Comparison of ENCODE assay signal across 25 cellular contexts in the genomic region with DNA sequence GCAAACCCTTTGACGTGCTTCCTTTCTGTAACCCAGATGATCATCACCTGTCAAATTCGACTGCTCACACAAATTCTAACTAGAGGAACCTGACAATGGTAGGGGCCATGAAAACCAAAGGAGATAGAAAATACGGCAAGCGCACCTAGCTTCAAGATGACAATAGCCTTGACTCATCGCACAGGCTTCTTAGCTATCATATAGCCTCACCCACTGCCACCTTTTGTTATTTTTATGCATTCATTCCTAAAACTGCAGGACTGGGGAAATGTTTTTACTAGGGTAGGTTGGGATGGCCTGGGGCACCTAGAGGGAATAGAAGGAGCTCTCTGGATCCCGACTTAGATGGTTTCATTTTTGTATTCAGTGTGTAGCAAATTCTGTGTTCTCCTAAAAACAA.
A peak's percentile ranks its signal among the peaks of the same experiment; 100 is the strongest.
DNase-seq lines count a peak whose midpoint lies in the region; ATAC-seq and TF ChIP-seq lines count a peak whose summit lies in the region.
"Had no signal": no experiment of that assay in that cellular context is flagged by ENCODE, and none has a peak within 500 bp of the region (broad histone marks: within the 10 kb centered on the region; RNA-seq: fewer than 3 reads in every experiment).

No MANE protein-coding gene starts in this region.

- H3K36me3 ChIP-seq in smooth muscle cell (ENCODE audit: low read depth): no peaks in the 10 kb centered on the region
- H3K36me3 ChIP-seq: pancreas, thyroid gland had no signal

- H3K4me1 ChIP-seq in smooth muscle cell (ENCODE audit: low read depth): no peaks in the 10 kb centered on the region
- H3K4me1 ChIP-seq: pancreas, thyroid gland had no signal

- TF ChIP-seq CTCF in smooth muscle cell (IDR thresholded peaks at IDR 0.05; ENCODE audit: borderline replicate concordance, insufficient read depth, poor library complexity, severe bottlenecking): no peak

- H2AFZ ChIP-seq in smooth muscle cell (ENCODE audit: low read depth): peak overlapping the region; percentile 15

- peak; percentile 64 for DNase-seq in NCI-H2227 (lab: John Stamatoyannopoulos, UW; ENCODE audit: unreplicated experiment)
- DNase-seq in NCI-H2227 treated with DMSO at 0.1 percent for 48 hours (lab: John Stamatoyannopoulos, UW): no peak
- peak; percentile 57 for DNase-seq in NCI-H1436 treated with DMSO at 0.1 percent for 48 hours (lab: John Stamatoyannopoulos, UW)
- no peak for DNase-seq in smooth muscle cell (lab: John Stamatoyannopoulos, UW; ENCODE audit: unreplicated experiment)
- DNase-seq in KG1 (lab: John Stamatoyannopoulos, UW): no peak
- DNase-seq: 8988T; activated CD4-positive, alpha-beta T cell treated with anti-CD3 and anti-CD28 coated beads for 36 hours; activated gamma-delta T cell; activated T-cell treated with anti-CD3 and anti-CD28 coated beads, Interleukin-2, amount 50 U/mL, for 1 hour; CD4-positive, CD25-positive, alpha-beta regulatory T cell; EL; NCI-H226; pancreas; retina; small intestine; stimulated activated CD4-positive, alpha-beta T cell treated with anti-CD3 and anti-CD28 coated beads, Interleukin-1b, Interleukin-23, amount 100 ng/mL, for 48 hours; stimulated activated CD8-positive, alpha-beta memory T cell treated with anti-CD3 and anti-CD28 coated beads, Interleukin-4, amount 100 ng/mL, for 48 hours; stimulated activated naive CD8-positive, alpha-beta T cell treated with anti-CD3 and anti-CD28 coated beads, Interleukin-15, amount 100 ng/mL, for 72 hours; T-helper 17 cell; thyroid gland had no signal

- 55% methylated on average over 6 of the region's 6 CpGs for WGBS in smooth muscle cell (ENCODE audit: low lambda C conversion rate)

- no peaks in the 10 kb centered on the region for H4K20me1 ChIP-seq in smooth muscle cell (ENCODE audit: low read depth)

- H3K9ac ChIP-seq in smooth muscle cell (ENCODE audit: low read depth): no peak overlapping the region
- H3K9ac ChIP-seq: KMS-11 had no signal

- H3K27ac ChIP-seq in cingulate gyrus (ENCODE audit: low read depth, low read length) (peak overlapping the region; percentile 14), smooth muscle cell (ENCODE audit: low read depth) (no peak overlapping the region)
- H3K27ac ChIP-seq: epithelial cell of prostate, KMS-11, pancreas, thyroid gland had no signal

- H3F3A ChIP-seq in smooth muscle cell (ENCODE audit: low read depth): no peaks in the 10 kb centered on the region

- peak overlapping the region; percentile 45 for H3K4me2 ChIP-seq in smooth muscle cell
- H3K4me2 ChIP-seq: KMS-11 had no signal

- H3K27me3 ChIP-seq in smooth muscle cell (ENCODE audit: low read depth): no peaks in the 10 kb centered on the region
- H3K27me3 ChIP-seq: pancreas, thyroid gland had no signal

- H3K9me3 ChIP-seq in smooth muscle cell (replicated peaks; ENCODE audit: low read depth): no peaks in the 10 kb centered on the region
- H3K9me3 ChIP-seq: pancreas, thyroid gland had no signal

- no peak for ATAC-seq in HG03025 (IDR thresholded peaks at IDR 0.05; ENCODE audit: low FRiP score, unreplicated experiment)
- no peak for ATAC-seq in HG03457 (IDR thresholded peaks at IDR 0.05; ENCODE audit: unreplicated experiment)
- ATAC-seq: activated CD4-positive, alpha-beta T cell treated with anti-CD3 and anti-CD28 coated beads for 36 hours; stimulated activated naive CD8-positive, alpha-beta T cell treated with anti-CD3 and anti-CD28 coated beads, Interleukin-15, amount 100 ng/mL, for 72 hours; T-helper 17 cell had no signal

- no peaks in the 10 kb centered on the region for H3K79me2 ChIP-seq in smooth muscle cell (ENCODE audit: low read depth)

- H3K4me3 ChIP-seq in smooth muscle cell: no peak overlapping the region
- H3K4me3 ChIP-seq: pancreas, thyroid gland had no signal

Comparison
In these comparisons a context has a peak if more than half of its experiments do, and no peak if none do; other contexts are left out.
1. DNase-seq: peak in NCI-H2227 (single experiment) and NCI-H1436 treated with DMSO at 0.1 percent for 48 hours (single experiment); none in NCI-H2227 treated with DMSO at 0.1 percent for 48 hours (single experiment), smooth muscle cell (single experiment) and KG1 (single experiment).